In the genomic region with DNA sequence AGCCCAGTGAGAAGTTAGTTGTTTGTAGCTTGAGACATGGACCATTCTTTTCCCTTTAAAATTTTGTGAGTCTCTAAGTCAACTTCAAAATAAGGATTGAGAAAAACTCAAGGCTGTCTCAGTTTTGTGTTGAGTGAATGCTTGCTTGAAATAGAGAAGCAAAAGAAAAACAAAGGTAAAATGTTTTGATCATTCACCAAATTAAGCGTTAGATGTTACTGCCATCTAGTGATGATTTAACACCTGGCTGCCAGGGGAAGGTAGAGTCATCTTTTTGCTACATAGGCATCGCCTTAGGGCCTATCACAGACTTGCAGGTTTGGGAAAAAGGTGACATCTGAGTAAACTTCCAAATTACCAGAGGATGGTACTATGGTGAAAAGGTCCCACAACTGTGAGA, we compare ENCODE assay signal across 12 cellular contexts.
A peak's percentile ranks its signal among the peaks of the same experiment; 100 is the strongest.
DNase-seq lines count a peak whose midpoint lies in the region; ATAC-seq and TF ChIP-seq lines count a peak whose summit lies in the region.
"Had no signal": no experiment of that assay in that cellular context is flagged by ENCODE, and none has a peak within 500 bp of the region (broad histone marks: within the 10 kb centered on the region; RNA-seq: fewer than 3 reads in every experiment).

No MANE protein-coding gene starts in this region.

- in situ Hi-C loops in G401 (cut with HindIII; ENCODE audit: low sequenced_read_pairs): no loop called here

- POLR2A ChIA-PET in HCT116 (lab: Charles Lee): no interaction called here

- no peaks in the 10 kb centered on the region for H4K20me1 ChIP-seq in HCT116 (ENCODE audit: insufficient read depth)

- no TSS peak for BruUV-seq in HCT116 (replicated peaks; lab: Mats Ljungman, UMichigan)

- peak; percentile 1 for DNase-seq in G401 (ENCODE audit: low spot score)
- no peak for DNase-seq in HCT116 (ENCODE audit: low read depth, low spot score)
- peak; percentile 10 for DNase-seq in RPMI8226
- DNase-seq in kidney epithelial cell (ENCODE audit: low read depth): no peak
- no peak for DNase-seq in activated CD4-positive, CD25-positive, alpha-beta regulatory T cell treated with anti-CD3 and anti-CD28 coated beads, Interleukin-2, amount 50 U/mL, for 72 hours
- no peak for DNase-seq in T-helper 17 cell
- DNase-seq in NCI-H1436 treated with DMSO at 0.1 percent for 48 hours (lab: John Stamatoyannopoulos, UW): no peak
- DNase-seq in medulla oblongata (ENCODE audit: extremely low spot score): no peak
- DNase-seq: activated CD4-positive, alpha-beta T cell treated with anti-CD3 and anti-CD28 coated beads, Interleukin-2, amount 50 U/mL, for 48 hours; GDM1; glutamatergic neuron had no signal

- CTCF ChIA-PET in HCT116 (lab: Charles Lee): no interaction called here

- no peaks in the 10 kb centered on the region for H3K36me3 Mint-ChIP-seq in T-helper 17 cell (ENCODE audit: low read depth)

- H3K36me3 ChIP-seq in HCT116 (ENCODE audit: control insufficient read depth in 1 of 2, insufficient read depth in 2 of 2, low read length in 2 of 2) (no peaks in the 10 kb centered on the region), kidney epithelial cell (ENCODE audit: control insufficient read depth, insufficient read depth, low read length) (no peaks in the 10 kb centered on the region)
- H3K36me3 ChIP-seq: neutrophil had no signal

- TF ChIP-seq POLR2A in HCT116 (IDR thresholded peaks at IDR 0.05; ENCODE audit: borderline replicate concordance, extremely low read depth, insufficient read depth, insufficient read length): no peak

- no peaks in the 10 kb centered on the region for H3K79me2 ChIP-seq in HCT116 (ENCODE audit: insufficient read depth, low read length)

- H3K27ac ChIP-seq in HCT116 (ENCODE audit: low read depth, low read length): no peak overlapping the region
- H3K27ac ChIP-seq: neutrophil had no signal

- TF ChIP-seq RAD21 in HCT116 (IDR thresholded peaks at IDR 0.05; ENCODE audit: low read depth): peak; percentile 66

- H3K27ac Mint-ChIP-seq in T-helper 17 cell: no peak overlapping the region

- H3K9me3 ChIP-seq in HCT116 (ENCODE audit: control insufficient read depth in 1 of 2, insufficient read depth in 1 of 2, low read depth in 1 of 2, low read length in 2 of 2) (0 out of 4 replicates have a peak, but pooled peaks cover 0 to 3% of the 10 kb centered on the region in 2 experiments), T-helper 17 cell (ENCODE audit: control insufficient read depth, low read length, poor library complexity, severe bottlenecking) (peaks cover 2% of the 10 kb centered on the region)
- H3K9me3 ChIP-seq: neutrophil had no signal

- H3K4me3 Mint-ChIP-seq in T-helper 17 cell: no peak overlapping the region

- H3K27me3 ChIP-seq in HCT116 (ENCODE audit: insufficient read depth, low read length): peaks cover 72% of the 10 kb centered on the region
- H3K27me3 ChIP-seq in kidney epithelial cell (ENCODE audit: control insufficient read depth, insufficient read depth, low read length): no peaks in the 10 kb centered on the region
- H3K27me3 ChIP-seq: neutrophil had no signal

- peak; percentile 81 for ATAC-seq in HCT116
- ATAC-seq in T-helper 17 cell: no peak

- H3K9ac ChIP-seq in HCT116 (ENCODE audit: low read length): no peak overlapping the region

- no peak overlapping the region for H3K4me2 ChIP-seq in HCT116 (ENCODE audit: low read length)

- peaks cover 19% of the 10 kb centered on the region for H3K27me3 Mint-ChIP-seq in T-helper 17 cell

- H3K4me1 Mint-ChIP-seq in T-helper 17 cell: no peaks in the 10 kb centered on the region

- no peak overlapping the region for H2AFZ ChIP-seq in HCT116 (ENCODE audit: low read depth, low read length, poor library complexity, severe bottlenecking)

- RAD21 ChIA-PET in HCT116 (lab: Charles Lee; ENCODE audit: low non-redundant PET in 1 of 2, low total read pairs in 2 of 2, uncharacterized antibody in 2 of 2, unreplicated experiment in 2 of 2): no interaction called here

- no peaks in the 10 kb centered on the region for H3K9me2 ChIP-seq in HCT116 (ENCODE audit: insufficient read depth)

- peak; percentile 46 to 70 (median 53); a peak in 5 of 6 replicates for TF ChIP-seq CTCF in HCT116 (IDR thresholded peaks at IDR 0.05 in 2 of 3, conservative IDR thresholded peaks at IDR 0.05 in 1 of 3; ENCODE audit: borderline replicate concordance in 1 of 3, insufficient read depth in 1 of 3, low read depth in 2 of 3, low read length in 2 of 3)
- TF ChIP-seq CTCF in kidney epithelial cell (IDR thresholded peaks at IDR 0.05; ENCODE audit: insufficient read depth, low read length, poor library complexity, severe bottlenecking): peak; percentile 38

- H3K4me3 ChIP-seq in HCT116 (replicated peaks in 1 of 2; ENCODE audit: low read depth in 1 of 2, low read length in 2 of 2) (no peak overlapping the region), kidney epithelial cell (ENCODE audit: low read depth, low read length) (no peak overlapping the region)

- intact Hi-C loops in HCT116 (cut with micrococcal nuclease): loop anchor here (1.0 kb wide), 1 partner anchor 299 kb away; no protein-coding TSS in a partner anchor

- H3K4me1 ChIP-seq in HCT116 (ENCODE audit: control insufficient read depth in 1 of 2, insufficient read depth in 2 of 2, low read length in 2 of 2): no peaks in the 10 kb centered on the region

TF ChIP-seq in HCT116, 20 proteins besides CTCF, POLR2A, EP300 and RAD21:
- no peak for TF ChIP-seq SP1 (IDR thresholded peaks at IDR 0.05; ENCODE audit: low read depth)
- no peak for TF ChIP-seq CBX3 (IDR thresholded peaks at IDR 0.05; ENCODE audit: low read depth)
- no peak for TF ChIP-seq ZNF274 (IDR thresholded peaks at IDR 0.05; ENCODE audit: low read depth, low read length)
- no peak for TF ChIP-seq ZFX (IDR thresholded peaks at IDR 0.05)
- TF ChIP-seq JUND (IDR thresholded peaks at IDR 0.05): no peak
- no peak for TF ChIP-seq YY1 (IDR thresholded peaks at IDR 0.05; ENCODE audit: extremely low read depth, insufficient replicate concordance, low read depth, low read length)
- TF ChIP-seq, protein P1, sequence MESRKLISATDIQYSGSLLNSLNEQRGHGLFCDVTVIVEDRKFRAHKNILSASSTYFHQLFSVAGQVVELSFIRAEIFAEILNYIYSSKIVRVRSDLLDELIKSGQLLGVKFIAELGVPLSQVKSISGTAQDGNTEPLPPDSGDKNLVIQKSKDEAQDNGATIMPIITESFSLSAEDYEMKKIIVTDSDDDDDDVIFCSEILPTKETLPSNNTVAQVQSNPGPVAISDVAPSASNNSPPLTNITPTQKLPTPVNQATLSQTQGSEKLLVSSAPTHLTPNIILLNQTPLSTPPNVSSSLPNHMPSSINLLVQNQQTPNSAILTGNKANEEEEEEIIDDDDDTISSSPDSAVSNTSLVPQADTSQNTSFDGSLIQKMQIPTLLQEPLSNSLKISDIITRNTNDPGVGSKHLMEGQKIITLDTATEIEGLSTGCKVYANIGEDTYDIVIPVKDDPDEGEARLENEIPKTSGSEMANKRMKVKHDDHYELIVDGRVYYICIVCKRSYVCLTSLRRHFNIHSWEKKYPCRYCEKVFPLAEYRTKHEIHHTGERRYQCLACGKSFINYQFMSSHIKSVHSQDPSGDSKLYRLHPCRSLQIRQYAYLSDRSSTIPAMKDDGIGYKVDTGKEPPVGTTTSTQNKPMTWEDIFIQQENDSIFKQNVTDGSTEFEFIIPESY (IDR thresholded peaks at IDR 0.05; ENCODE audit: extremely low read depth, insufficient replicate concordance, low read length): no peak
- no peak for TF ChIP-seq TCF7L2 (IDR thresholded peaks at IDR 0.05; ENCODE audit: borderline replicate concordance, extremely low read depth, insufficient read depth, insufficient read length)
- TF ChIP-seq, protein P2, sequence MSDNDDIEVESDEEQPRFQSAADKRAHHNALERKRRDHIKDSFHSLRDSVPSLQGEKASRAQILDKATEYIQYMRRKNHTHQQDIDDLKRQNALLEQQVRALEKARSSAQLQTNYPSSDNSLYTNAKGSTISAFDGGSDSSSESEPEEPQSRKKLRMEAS (IDR thresholded peaks at IDR 0.05): no peak
- TF ChIP-seq SRF (IDR thresholded peaks at IDR 0.05; ENCODE audit: low read depth): no peak
- TF ChIP-seq, protein P3, sequence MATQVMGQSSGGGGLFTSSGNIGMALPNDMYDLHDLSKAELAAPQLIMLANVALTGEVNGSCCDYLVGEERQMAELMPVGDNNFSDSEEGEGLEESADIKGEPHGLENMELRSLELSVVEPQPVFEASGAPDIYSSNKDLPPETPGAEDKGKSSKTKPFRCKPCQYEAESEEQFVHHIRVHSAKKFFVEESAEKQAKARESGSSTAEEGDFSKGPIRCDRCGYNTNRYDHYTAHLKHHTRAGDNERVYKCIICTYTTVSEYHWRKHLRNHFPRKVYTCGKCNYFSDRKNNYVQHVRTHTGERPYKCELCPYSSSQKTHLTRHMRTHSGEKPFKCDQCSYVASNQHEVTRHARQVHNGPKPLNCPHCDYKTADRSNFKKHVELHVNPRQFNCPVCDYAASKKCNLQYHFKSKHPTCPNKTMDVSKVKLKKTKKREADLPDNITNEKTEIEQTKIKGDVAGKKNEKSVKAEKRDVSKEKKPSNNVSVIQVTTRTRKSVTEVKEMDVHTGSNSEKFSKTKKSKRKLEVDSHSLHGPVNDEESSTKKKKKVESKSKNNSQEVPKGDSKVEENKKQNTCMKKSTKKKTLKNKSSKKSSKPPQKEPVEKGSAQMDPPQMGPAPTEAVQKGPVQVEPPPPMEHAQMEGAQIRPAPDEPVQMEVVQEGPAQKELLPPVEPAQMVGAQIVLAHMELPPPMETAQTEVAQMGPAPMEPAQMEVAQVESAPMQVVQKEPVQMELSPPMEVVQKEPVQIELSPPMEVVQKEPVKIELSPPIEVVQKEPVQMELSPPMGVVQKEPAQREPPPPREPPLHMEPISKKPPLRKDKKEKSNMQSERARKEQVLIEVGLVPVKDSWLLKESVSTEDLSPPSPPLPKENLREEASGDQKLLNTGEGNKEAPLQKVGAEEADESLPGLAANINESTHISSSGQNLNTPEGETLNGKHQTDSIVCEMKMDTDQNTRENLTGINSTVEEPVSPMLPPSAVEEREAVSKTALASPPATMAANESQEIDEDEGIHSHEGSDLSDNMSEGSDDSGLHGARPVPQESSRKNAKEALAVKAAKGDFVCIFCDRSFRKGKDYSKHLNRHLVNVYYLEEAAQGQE (IDR thresholded peaks at IDR 0.05; ENCODE audit: low read depth): no peak
- no peak for TF ChIP-seq CEBPB (IDR thresholded peaks at IDR 0.05; ENCODE audit: low read depth)
- TF ChIP-seq, protein P4, sequence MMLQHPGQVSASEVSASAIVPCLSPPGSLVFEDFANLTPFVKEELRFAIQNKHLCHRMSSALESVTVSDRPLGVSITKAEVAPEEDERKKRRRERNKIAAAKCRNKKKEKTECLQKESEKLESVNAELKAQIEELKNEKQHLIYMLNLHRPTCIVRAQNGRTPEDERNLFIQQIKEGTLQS (IDR thresholded peaks at IDR 0.05): no peak
- no peak for TF ChIP-seq FOSL1 (IDR thresholded peaks at IDR 0.05; ENCODE audit: low read depth)
- TF ChIP-seq EGR1 (IDR thresholded peaks at IDR 0.05; ENCODE audit: low read depth): no peak
- no peak for TF ChIP-seq EZH2phosphoT487 (IDR thresholded peaks at IDR 0.05; ENCODE audit: borderline replicate concordance)
- TF ChIP-seq SIN3A (IDR thresholded peaks at IDR 0.05; ENCODE audit: low read depth): no peak

Comparison
In these comparisons a context has a peak if more than half of its experiments do, and no peak if none do; other contexts are left out.
1. DNase-seq: peak in G401 (single experiment) and RPMI8226 (single experiment); none in HCT116 (single experiment), kidney epithelial cell (single experiment), activated CD4-positive, CD25-positive, alpha-beta regulatory T cell treated with anti-CD3 and anti-CD28 coated beads, Interleukin-2, amount 50 U/mL, for 72 hours (single experiment), T-helper 17 cell (0 of 3), NCI-H1436 treated with DMSO at 0.1 percent for 48 hours (single experiment) and medulla oblongata (single experiment).